Comparison of ENCODE assay signal across 24 cellular contexts in genomic region chr16:80552277-80552676, GRCh38. TPM values are rescaled to one million over a fixed set of nuclear protein-coding genes. Genes with fewer than 3 reads are reported as not detected.
A peak's percentile ranks its signal among the peaks of the same experiment; 100 is the strongest.
DNase-seq lines count a peak whose midpoint lies in the region; ATAC-seq, FAIRE-seq and TF ChIP-seq lines count a peak whose summit lies in the region.
"Had no signal": no experiment of that assay in that cellular context is flagged by ENCODE, and none has a peak within 500 bp of the region (broad histone marks: within the 10 kb centered on the region; RNA-seq: fewer than 3 reads in every experiment).

No MANE protein-coding gene starts in this region.

- H4K20me1 ChIP-seq in keratinocyte (ENCODE audit: control insufficient read depth, extremely low read depth, insufficient read depth, low read length), result no peaks in the 10 kb centered on the region
- H4K20me1 ChIP-seq: BLaER1 treated with 17β-estradiol and CSF1 and Interleukin-3, amounts not matched to agents 10 nM and 100 nM had no signal

- no peaks in the 10 kb centered on the region for H3K79me2 ChIP-seq in keratinocyte (ENCODE audit: control insufficient read depth, insufficient read depth, low read length)

- no peaks in the 10 kb centered on the region for H3K27me3 ChIP-seq in keratinocyte (ENCODE audit: control insufficient read depth, extremely low read depth, insufficient read depth, low read length)
- H3K27me3 ChIP-seq: BLaER1 treated with 17β-estradiol and CSF1 and Interleukin-3, amounts not matched to agents 10 nM and 100 nM had no signal

- peak; percentile 36 for DNase-seq in RWPE1 (ENCODE audit: low spot score)
- DNase-seq in choroid plexus epithelial cell (ENCODE audit: low read depth), result peak; percentile 15
- peak; percentile 41 for DNase-seq in keratinocyte (ENCODE audit: low read depth, low spot score)
- no peak for DNase-seq in activated CD8-positive, alpha-beta T cell treated with anti-CD3 and anti-CD28 coated beads, Interleukin-2, amount 10 ng/mL, durations not matched to agents 7 days and 5 days
- DNase-seq in cardiac septum (ENCODE audit: low spot score), result no peak
- DNase-seq: AML-193; CD4-positive, alpha-beta T cell; GM23248; H9; NCI-H1105; NCI-H1436 treated with DMSO at 0.1 percent for 48 hours; NCI-H187 treated with DMSO at 0.1 percent for 48 hours; NCI-H2171 treated with DMSO at 0.1 percent for 48 hours; NCI-H345; NCI-H510A treated with DMSO at 0.1 percent for 48 hours; NCI-H748 treated with DMSO at 0.1 percent for 48 hours; Right ventricle myocardium superior had no signal

- intact Hi-C loops in cardiac septum (cut with DNase I), result no loop called here

- peaks cover 35% of the 10 kb centered on the region for H3K4me1 Mint-ChIP-seq in activated CD8-positive, alpha-beta T cell treated with anti-CD3 and anti-CD28 coated beads, Interleukin-2, amount 10 ng/mL, durations not matched to agents 7 days and 5 days (ENCODE audit: low read depth)
- H3K4me1 Mint-ChIP-seq: H9 had no signal

- H3K4me2 ChIP-seq in keratinocyte (ENCODE audit: control insufficient read depth, extremely low read depth, insufficient read depth, low read depth, low read length), result peak overlapping the region; percentile 66
- H3K4me2 ChIP-seq: A549; BLaER1 treated with 17β-estradiol and CSF1 and Interleukin-3, amounts not matched to agents 10 nM and 100 nM had no signal

- no peaks in the 10 kb centered on the region for H3K9me3 Mint-ChIP-seq in activated CD8-positive, alpha-beta T cell treated with anti-CD3 and anti-CD28 coated beads, Interleukin-2, amount 10 ng/mL, durations not matched to agents 7 days and 5 days (ENCODE audit: insufficient read depth)
- H3K9me3 Mint-ChIP-seq: CD4-positive, alpha-beta T cell; H9 had no signal

- H3K36me3 Mint-ChIP-seq in activated CD8-positive, alpha-beta T cell treated with anti-CD3 and anti-CD28 coated beads, Interleukin-2, amount 10 ng/mL, durations not matched to agents 7 days and 5 days (ENCODE audit: low read depth), result peaks cover 2% of the 10 kb centered on the region

- ATAC-seq in activated CD8-positive, alpha-beta T cell treated with anti-CD3 and anti-CD28 coated beads, Interleukin-2, amount 10 ng/mL, durations not matched to agents 7 days and 5 days, result no peak
- no peak for ATAC-seq in GM21423 (IDR thresholded peaks at IDR 0.05; ENCODE audit: unreplicated experiment)
- ATAC-seq in HG03108 (IDR thresholded peaks at IDR 0.05; ENCODE audit: unreplicated experiment), result no peak
- ATAC-seq: A549 had no signal

- H3K4me3 ChIP-seq in choroid plexus epithelial cell (ENCODE audit: low read depth, low read length) (no peak overlapping the region), keratinocyte (ENCODE audit: control insufficient read depth in 2 of 3, extremely low read depth in 1 of 3, insufficient read depth in 2 of 3, low read depth in 1 of 3, low read length in 3 of 3) (peak overlapping the region in 2 of 3 experiments; percentile 18)
- H3K4me3 ChIP-seq: A549; BLaER1 treated with 17β-estradiol and CSF1 and Interleukin-3, amounts not matched to agents 10 nM and 100 nM; GM23248; SJSA1 had no signal

- FAIRE-seq in keratinocyte (lab: Jason Lieb, UNC), result peak; percentile 93
- FAIRE-seq: A549, D721Med, RCC 7860 had no signal

- peaks cover 3% of the 10 kb centered on the region for H3K27me3 Mint-ChIP-seq in activated CD8-positive, alpha-beta T cell treated with anti-CD3 and anti-CD28 coated beads, Interleukin-2, amount 10 ng/mL, durations not matched to agents 7 days and 5 days (ENCODE audit: low read depth)
- H3K27me3 Mint-ChIP-seq: CD4-positive, alpha-beta T cell had no signal

- H3K9me3 ChIP-seq in keratinocyte (ENCODE audit: control insufficient read depth, low read depth, low read length), result no peaks in the 10 kb centered on the region
- H3K9me3 ChIP-seq: A549; BLaER1 treated with 17β-estradiol and CSF1 and Interleukin-3, amounts not matched to agents 10 nM and 100 nM; SJSA1 had no signal

- H3K4me1 ChIP-seq in keratinocyte (ENCODE audit: control insufficient read depth, extremely low read depth, insufficient read depth, low read length), result peaks cover 12% of the 10 kb centered on the region
- H3K4me1 ChIP-seq: A549, SJSA1 had no signal

- POLR2A ChIA-PET in RWPE1 (lab: Yijun Ruan, JAX; ENCODE audit: low non-redundant PET), result no interaction called here
- POLR2A ChIA-PET in activated CD8-positive, alpha-beta T cell treated with anti-CD3 and anti-CD28 coated beads, Interleukin-2, amount 10 ng/mL, durations not matched to agents 7 days and 5 days (lab: Charles Lee), result no interaction called here

- no peak overlapping the region for H3K27ac Mint-ChIP-seq in activated CD8-positive, alpha-beta T cell treated with anti-CD3 and anti-CD28 coated beads, Interleukin-2, amount 10 ng/mL, durations not matched to agents 7 days and 5 days
- H3K27ac Mint-ChIP-seq: CD4-positive, alpha-beta T cell; H9 had no signal

- H3K27ac ChIP-seq in RWPE1 (no peak overlapping the region), keratinocyte (ENCODE audit: control insufficient read depth, insufficient read depth, low read length) (peak overlapping the region; percentile 56)
- H3K27ac ChIP-seq: A549; BLaER1 treated with 17β-estradiol and CSF1 and Interleukin-3, amounts not matched to agents 10 nM and 100 nM; GM23248; SJSA1 had no signal

- CTCF ChIA-PET in RWPE1 (lab: Yijun Ruan, JAX), result interaction anchor here (0.7 kb wide), 1 partner anchor 901 kb away, joined by 4 read pairs; no protein-coding TSS in a partner anchor
- CTCF ChIA-PET in activated CD8-positive, alpha-beta T cell treated with anti-CD3 and anti-CD28 coated beads, Interleukin-2, amount 10 ng/mL, durations not matched to agents 7 days and 5 days (lab: Charles Lee), result interaction anchor here (0.6 kb wide), 1 partner anchor 114 kb away, joined by 3 read pairs; no protein-coding TSS in a partner anchor

- H2AFZ ChIP-seq in keratinocyte (ENCODE audit: control insufficient read depth, low read length), result peak overlapping the region; percentile 69
- H2AFZ ChIP-seq: GM23248 had no signal

- dilution Hi-C loops in keratinocyte (cut with MboI; ENCODE audit: extremely low pct_ligation_motif_present, low sequenced_read_pairs), result no loop called here

- no peaks in the 10 kb centered on the region for H3K36me3 ChIP-seq in keratinocyte (ENCODE audit: control insufficient read depth in 2 of 2, extremely low read depth in 1 of 2, insufficient read depth in 2 of 2, low read length in 2 of 2)
- H3K36me3 ChIP-seq: BLaER1 treated with 17β-estradiol and CSF1 and Interleukin-3, amounts not matched to agents 10 nM and 100 nM; SJSA1 had no signal

- H3K9me1 ChIP-seq in keratinocyte (ENCODE audit: control insufficient read depth, extremely low read depth, insufficient read depth, low read length), result no peaks in the 10 kb centered on the region

- TF ChIP-seq CTCF in RWPE1 (conservative IDR thresholded peaks at IDR 0.05; ENCODE audit: low read depth) (no peak), choroid plexus epithelial cell (conservative IDR thresholded peaks at IDR 0.05; ENCODE audit: low read depth, low read length) (no peak), keratinocyte (optimal IDR thresholded peaks at IDR 0.05 in 1 of 3, IDR thresholded peaks at IDR 0.05 in 1 of 3, conservative IDR thresholded peaks at IDR 0.05 in 1 of 3; ENCODE audit: extremely low read depth in 1 of 3, insufficient read depth in 2 of 3, low read length in 3 of 3) (peak in 1 of 3 experiments; percentile 42)

- H3K9ac ChIP-seq in keratinocyte (ENCODE audit: control insufficient read depth, extremely low read depth, insufficient read depth, low read length), result peak overlapping the region; percentile 33
- H3K9ac ChIP-seq: BLaER1 treated with 17β-estradiol and CSF1 and Interleukin-3, amounts not matched to agents 10 nM and 100 nM; GM23248 had no signal

- H3K4me3 Mint-ChIP-seq in activated CD8-positive, alpha-beta T cell treated with anti-CD3 and anti-CD28 coated beads, Interleukin-2, amount 10 ng/mL, durations not matched to agents 7 days and 5 days, result no peak overlapping the region
- H3K4me3 Mint-ChIP-seq: CD4-positive, alpha-beta T cell; H9 had no signal

RNA-seq across cellular contexts. Expression of gene DYNLRB2, which starts 11.5 kb away (rescaled TPM):
- 0.24 to 1.0 TPM (median 0.51 TPM) in 3 replicates for polyA plus RNA-seq in keratinocyte
- polyA plus RNA-seq in keratinocyte (2011; ENCODE audit: low read depth), result 1.0 TPM
- polyA plus RNA-seq in keratinocyte (2011; cell fraction: cytosol; rRNA removed), result 0.47 and 0.53 TPM in 2 replicates
- polyA plus RNA-seq in keratinocyte (2011; cell fraction: nucleus; rRNA removed), result 0.52 and 0.67 TPM in 2 replicates
- polyA plus RNA-seq in keratinocyte (2012; ENCODE audit: low replicate concordance), result 0.79 and 0.95 TPM in 2 replicates
- not detected in 3 replicates for polyA minus RNA-seq in keratinocyte
- polyA minus RNA-seq in keratinocyte (2011; cell fraction: cytosol; rRNA and poly(A)+ RNA removed), result not detected
- polyA minus RNA-seq in keratinocyte (2011; cell fraction: nucleus; rRNA and poly(A)+ RNA removed), result not detected in 2 replicates
- total RNA-seq in activated CD8-positive, alpha-beta T cell treated with anti-CD3 and anti-CD28 coated beads, Interleukin-2, amount 10 ng/mL, durations not matched to agents 7 days and 5 days, result not detected
- total RNA-seq in cardiac septum, result not detected
- total RNA-seq: GM23248, H9, SJSA1 had no signal
- polyA plus RNA-seq: A549, GM23248 had no signal

Comparison
In these comparisons a context has a peak if more than half of its experiments do, and no peak if none do; other contexts are left out.
1. DNase-seq: peak in RWPE1 (single experiment), choroid plexus epithelial cell (single experiment) and keratinocyte (single experiment); none in activated CD8-positive, alpha-beta T cell treated with anti-CD3 and anti-CD28 coated beads, Interleukin-2, amount 10 ng/mL, durations not matched to agents 7 days and 5 days (single experiment) and cardiac septum (single experiment).